8 cellular contexts compared by ENCODE assay signal in genomic region chr6:116462516-116462915, GRCh38. TPM values are rescaled to one million over a fixed set of nuclear protein-coding genes. Genes with fewer than 3 reads are reported as not detected.
DNase-seq lines count a peak whose midpoint lies in the region; ATAC-seq and TF ChIP-seq lines count a peak whose summit lies in the region.

No MANE protein-coding gene starts in this region.

- H3K23ac ChIP-seq in neuronal stem cell (ENCODE audit: low read depth, low read length, poor library complexity) = no peak overlapping the region

- H3K27ac Mint-ChIP-seq in T-helper 1 cell treated with Interleukin-12 subunit alpha and Interleukin-12 subunit beta and Interleukin-4 antibody, amounts not matched to agents 30 μg/mL and 1 μg/mL, for 36 hours = peak overlapping the region; percentile 82
- H3K27ac Mint-ChIP-seq in central memory CD8-positive, alpha-beta T cell (ENCODE audit: low read depth) = no peak overlapping the region

- WGBS in neuronal stem cell (ENCODE audit: extremely low coverage in 2 of 2, insufficient read length in 2 of 2, insufficient replicate concordance in 1 of 2), 2 donors = no CpG with 5 or more reads among the region's 11 CpGs

- H3K36me3 ChIP-seq in neuronal stem cell (replicated peaks in 1 of 2; ENCODE audit: control insufficient read depth in 2 of 2, insufficient read depth in 2 of 2, low read length in 2 of 2) (no peaks in the 10 kb centered on the region), uterus (no peaks in the 10 kb centered on the region)

- peak overlapping the region in 1 of 2 donors; percentile 76 for H3K4me3 ChIP-seq in neuronal stem cell (ENCODE audit: low read length in 2 of 2)
- peak overlapping the region in 1 of 2 donors; percentile 37 for H3K4me3 ChIP-seq in uterus

- ATAC-seq in HG03060 (IDR thresholded peaks at IDR 0.05; ENCODE audit: low read depth, unreplicated experiment) (peak; percentile 39), GM19328 (IDR thresholded peaks at IDR 0.05; ENCODE audit: unreplicated experiment) (no peak)
- ATAC-seq in central memory CD8-positive, alpha-beta T cell (replicated peaks; ENCODE audit: extremely low read depth, poor library complexity, severe bottlenecking) = no peak

- H3K27ac ChIP-seq in neuronal stem cell (replicated peaks; ENCODE audit: low read length) = no peak overlapping the region
- no peak overlapping the region for H3K27ac ChIP-seq in uterus

- peaks cover 17% of the 10 kb centered on the region for H3K36me3 Mint-ChIP-seq in T-helper 1 cell treated with Interleukin-12 subunit alpha and Interleukin-12 subunit beta and Interleukin-4 antibody, amounts not matched to agents 30 μg/mL and 1 μg/mL, for 36 hours (ENCODE audit: low read depth)
- H3K36me3 Mint-ChIP-seq in central memory CD8-positive, alpha-beta T cell (ENCODE audit: insufficient read depth) = peaks cover 2% of the 10 kb centered on the region

- H3K18ac ChIP-seq in neuronal stem cell (ENCODE audit: low read length) = no peak overlapping the region

- TF ChIP-seq POLR2A in uterus (IDR thresholded peaks at IDR 0.05) = no peak

- H2BK12ac ChIP-seq in neuronal stem cell (ENCODE audit: low read length) = no peak overlapping the region

- intact Hi-C loops in uterus (cut with DNase I; ENCODE audit: low total_unique reads) = no loop called here

- H3K9me3 Mint-ChIP-seq in T-helper 1 cell treated with Interleukin-12 subunit alpha and Interleukin-12 subunit beta and Interleukin-4 antibody, amounts not matched to agents 30 μg/mL and 1 μg/mL, for 36 hours = no peaks in the 10 kb centered on the region
- H3K9me3 Mint-ChIP-seq in central memory CD8-positive, alpha-beta T cell = no peaks in the 10 kb centered on the region

- peak overlapping the region; percentile 74 for H3K4me2 ChIP-seq in neuronal stem cell (ENCODE audit: insufficient read depth, low read length, poor library complexity, severe bottlenecking)

- H4K91ac ChIP-seq in neuronal stem cell (ENCODE audit: low read depth, low read length, poor library complexity) = no peak overlapping the region

- H3K4me3 Mint-ChIP-seq in T-helper 1 cell treated with Interleukin-12 subunit alpha and Interleukin-12 subunit beta and Interleukin-4 antibody, amounts not matched to agents 30 μg/mL and 1 μg/mL, for 36 hours = peak overlapping the region; percentile 84
- H3K4me3 Mint-ChIP-seq in central memory CD8-positive, alpha-beta T cell = peak overlapping the region; percentile 75

- H2AK5ac ChIP-seq in neuronal stem cell (ENCODE audit: low read depth, low read length) = no peak overlapping the region

- H3K27me3 ChIP-seq in neuronal stem cell (ENCODE audit: control insufficient read depth in 3 of 3, insufficient read depth in 3 of 3, low read depth in 1 of 3, low read length in 3 of 3) (peaks cover 0 to 26% (median 0%) of the 10 kb centered on the region in 3 experiments), uterus (peaks cover 0 to 16% of the 10 kb centered on the region in 2 donors)

- DNase-seq in T-helper 1 cell = no peak
- DNase-seq in central memory CD8-positive, alpha-beta T cell (ENCODE audit: low spot score in 2 of 2) = no peak
- no peak for DNase-seq in neuronal stem cell (ENCODE audit: low spot score)
- DNase-seq in uterus = no peak
- no peak for DNase-seq in NCI-H187 treated with DMSO at 0.1 percent for 48 hours (lab: John Stamatoyannopoulos, UW)

- no peak overlapping the region for H3K14ac ChIP-seq in neuronal stem cell (ENCODE audit: low read length)

- no peak for TF ChIP-seq CTCF in uterus (IDR thresholded peaks at IDR 0.05)

- H3K9me3 ChIP-seq in neuronal stem cell (replicated peaks in 1 of 2; ENCODE audit: control insufficient read depth in 2 of 2, insufficient read depth in 1 of 2, low read depth in 1 of 2, low read length in 2 of 2) (no peaks in the 10 kb centered on the region), uterus (no peaks in the 10 kb centered on the region)

- no peak overlapping the region for H3K4ac ChIP-seq in neuronal stem cell (ENCODE audit: low read length)

- H2BK5ac ChIP-seq in neuronal stem cell (ENCODE audit: low read length) = no peak overlapping the region

- no peaks in the 10 kb centered on the region for H3K79me1 ChIP-seq in neuronal stem cell (ENCODE audit: low read depth, low read length)

- no peaks in the 10 kb centered on the region for H3K27me3 Mint-ChIP-seq in T-helper 1 cell treated with Interleukin-12 subunit alpha and Interleukin-12 subunit beta and Interleukin-4 antibody, amounts not matched to agents 30 μg/mL and 1 μg/mL, for 36 hours (ENCODE audit: low read depth)
- H3K27me3 Mint-ChIP-seq in central memory CD8-positive, alpha-beta T cell = peaks cover 36% of the 10 kb centered on the region

- peaks cover 0 to 2% of the 10 kb centered on the region in 2 donors for H3K4me1 ChIP-seq in neuronal stem cell (ENCODE audit: control insufficient read depth in 2 of 2, insufficient read depth in 1 of 2, low read depth in 1 of 2, low read length in 2 of 2)
- no peaks in the 10 kb centered on the region for H3K4me1 ChIP-seq in uterus

- no peak overlapping the region for H2BK120ac ChIP-seq in neuronal stem cell (ENCODE audit: low read depth, low read length)

- H4K8ac ChIP-seq in neuronal stem cell (ENCODE audit: low read depth, low read length) = no peak overlapping the region

- H3K4me1 Mint-ChIP-seq in T-helper 1 cell treated with Interleukin-12 subunit alpha and Interleukin-12 subunit beta and Interleukin-4 antibody, amounts not matched to agents 30 μg/mL and 1 μg/mL, for 36 hours (ENCODE audit: low read depth) = peaks cover 76% of the 10 kb centered on the region
- H3K4me1 Mint-ChIP-seq in central memory CD8-positive, alpha-beta T cell = peaks cover 10% of the 10 kb centered on the region

- no peak overlapping the region for H2AFZ ChIP-seq in neuronal stem cell (ENCODE audit: low read length)

- no peak overlapping the region for H2BK15ac ChIP-seq in neuronal stem cell (ENCODE audit: low read length)

- no peak overlapping the region for H3K9ac ChIP-seq in neuronal stem cell (ENCODE audit: low read depth, low read length, poor library complexity)

RNA-seq across cellular contexts. Expression of gene CALHM6, which starts 1.3 kb away (rescaled TPM):
- polyA plus RNA-seq in neuronal stem cell (2013, experiment 1 of 2) = 0.46 TPM
- 0.61 TPM for polyA plus RNA-seq in neuronal stem cell (2013, experiment 2 of 2)
- 1 to 10 TPM in 2 of 4 donors, not detected in 2; 3.9 to 7.6 TPM for total RNA-seq in uterus

RNA-seq across cellular contexts. Expression of gene CALHM5, which starts 48.9 kb away (rescaled TPM):
- polyA plus RNA-seq in neuronal stem cell (2013, experiment 1 of 2) = 0.04 TPM
- polyA plus RNA-seq in neuronal stem cell (2013, experiment 2 of 2) = 0.04 TPM
- 1 to 10 TPM; 1.8 to 2.9 (median 2.4) TPM for total RNA-seq in uterus
